ENCODE assay signal across 8 cellular contexts in the genomic region with DNA sequence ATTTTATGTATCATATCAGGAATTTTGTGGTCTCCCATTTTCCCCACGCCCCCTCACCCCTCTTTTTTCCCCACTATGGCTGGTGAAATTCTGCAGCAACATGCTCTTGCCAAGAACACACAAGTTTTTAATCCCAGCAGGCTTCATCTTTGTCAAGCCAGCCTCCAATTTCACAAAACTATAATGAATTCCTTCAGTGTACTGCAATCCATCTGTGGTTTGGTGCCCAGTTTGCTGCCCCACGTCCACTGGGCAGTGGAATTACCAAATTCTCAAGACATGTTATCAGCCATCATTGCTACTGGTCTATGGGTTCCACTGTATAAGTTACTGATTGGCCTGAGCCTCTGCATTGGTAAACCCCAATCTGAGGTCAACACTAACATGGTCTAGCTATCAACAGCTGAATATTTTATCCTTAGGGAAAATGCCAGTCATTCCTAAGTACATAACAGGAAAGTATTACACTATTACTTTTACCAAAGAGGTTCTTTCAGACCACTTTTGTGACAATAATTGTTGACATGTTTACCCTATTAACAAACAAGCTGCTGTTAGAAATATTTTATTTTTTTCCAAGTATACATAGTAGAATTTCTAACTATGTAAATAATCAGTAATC. TPM values are rescaled to one million over a fixed set of nuclear protein-coding genes. Genes with fewer than 3 reads are reported as not detected.
DNase-seq lines count a peak whose midpoint lies in the region; ATAC-seq and TF ChIP-seq lines count a peak whose summit lies in the region.

No MANE protein-coding gene starts in this region.

- H2BK15ac ChIP-seq in IMR-90 (ENCODE audit: low read depth, low read length): peak overlapping the region; percentile 68

- H3K27me3 Mint-ChIP-seq in natural killer cell treated with Interleukin-12 subunit alpha and Interleukin-12 subunit beta and Interleukin-15 and Interleukin-18, amount 100 ng/mL, for 72 hours: no peaks in the 10 kb centered on the region

- no peaks in the 10 kb centered on the region for H3K9me3 ChIP-seq in IMR-90 (ENCODE audit: control insufficient read depth, insufficient read depth, low read length)

- H3K9me1 ChIP-seq in IMR-90 (ENCODE audit: insufficient read depth, low read length): peaks cover 9% of the 10 kb centered on the region

- H3K4me3 ChIP-seq in IMR-90 (ENCODE audit: insufficient read depth, low read depth, low read length) (no peak overlapping the region), coronary artery (no peak overlapping the region)

- no peak overlapping the region for H3K9ac ChIP-seq in IMR-90 (ENCODE audit: low read depth, low read length)

- BruUV-seq in IMR-90 (replicated peaks; lab: Mats Ljungman, UMichigan): no TSS peak

- POLR2A ChIA-PET in IMR-90 (lab: Charles Lee; ENCODE audit: unreplicated experiment): no interaction called here

- peak overlapping the region; percentile 97 for H3K56ac ChIP-seq in IMR-90 (ENCODE audit: extremely low read depth, insufficient read depth, low read length)

- H2AFZ ChIP-seq in IMR-90 (replicated peaks; ENCODE audit: low read length, poor library complexity): no peak overlapping the region

- H3K4me1 Mint-ChIP-seq in natural killer cell treated with Interleukin-12 subunit alpha and Interleukin-12 subunit beta and Interleukin-15 and Interleukin-18, amount 100 ng/mL, for 72 hours (ENCODE audit: low read depth in 2 of 2): peaks cover 18 to 30% of the 10 kb centered on the region in 2 donors

- H3K36me3 Mint-ChIP-seq in natural killer cell treated with Interleukin-12 subunit alpha and Interleukin-12 subunit beta and Interleukin-15 and Interleukin-18, amount 100 ng/mL, for 72 hours: peaks cover 23% of the 10 kb centered on the region

- no peak overlapping the region for H3K4me2 ChIP-seq in IMR-90 (ENCODE audit: low read depth, low read length)

- WGBS in IMR-90 (ENCODE audit: extremely low coverage in 2 of 2, insufficient read length in 1 of 2), 2 experiments: no CpG with 5 or more reads among the region's 2 CpGs

- peak overlapping the region; percentile 78 to 98 for H4K8ac ChIP-seq in IMR-90 (ENCODE audit: low read depth in 2 of 2, low read length in 2 of 2)

- dilution Hi-C loops in IMR-90 (cut with HindIII; ENCODE audit: low sequenced_read_pairs, unreplicated experiment): no loop called here

- TF ChIP-seq CTCF in IMR-90 (conservative IDR thresholded peaks at IDR 0.05; ENCODE audit: low read depth, low read length) (no peak), coronary artery (IDR thresholded peaks at IDR 0.05) (no peak)

- peak overlapping the region; percentile 97 for H4K91ac ChIP-seq in IMR-90 (ENCODE audit: insufficient read depth, low read depth, low read length)

- peak overlapping the region; percentile 93 to 94 for H3K27ac Mint-ChIP-seq in natural killer cell treated with Interleukin-12 subunit alpha and Interleukin-12 subunit beta and Interleukin-15 and Interleukin-18, amount 100 ng/mL, for 72 hours

- peak overlapping the region; percentile 92 for H2BK20ac ChIP-seq in IMR-90 (ENCODE audit: low read depth, low read length)

- peak overlapping the region; percentile 94 for H3K14ac ChIP-seq in IMR-90 (replicated peaks; ENCODE audit: low read depth, low read length)

- H3K4me1 ChIP-seq in IMR-90 (ENCODE audit: control insufficient read depth, insufficient read depth, low read length): peaks cover 6% of the 10 kb centered on the region

- H3K18ac ChIP-seq in IMR-90 (ENCODE audit: low read depth, low read length): peak overlapping the region; percentile 91

- peaks cover 30% of the 10 kb centered on the region for H4K20me1 ChIP-seq in IMR-90 (ENCODE audit: insufficient read depth, low read length)

- peak overlapping the region; percentile 88 for H3K4ac ChIP-seq in IMR-90 (ENCODE audit: low read depth, low read length)

- peak overlapping the region; percentile 97 for H3K23ac ChIP-seq in IMR-90 (ENCODE audit: low read depth, low read length)

- no peak overlapping the region for H2AK9ac ChIP-seq in IMR-90 (replicated peaks; ENCODE audit: low read depth, low read length, poor library complexity)

- peak; percentile 35 for DNase-seq in A172 (ENCODE audit: low spot score)
- DNase-seq in IMR-90: no peak
- DNase-seq in coronary artery (ENCODE audit: low spot score): no peak
- DNase-seq in natural killer cell treated with Interleukin-12 subunit alpha and Interleukin-12 subunit beta and Interleukin-15 and Interleukin-18, amount 100 ng/mL, for 72 hours (ENCODE audit: low spot score): no peak
- no peak for DNase-seq in NCI-H524 treated with DMSO at 0.1 percent for 48 hours (lab: John Stamatoyannopoulos, UW)
- DNase-seq in MV-4-11 (lab: John Stamatoyannopoulos, UW): no peak
- no peak for DNase-seq in NCI-H187 (lab: John Stamatoyannopoulos, UW)
- no peak for DNase-seq in putamen (ENCODE audit: low spot score)

- H3K79me1 ChIP-seq in IMR-90 (ENCODE audit: low read depth in 1 of 2, low read length in 2 of 2): peaks cover 0 to 15% of the 10 kb centered on the region in 2 experiments; a peak in 2 of 4 replicates

- H3K27me3 ChIP-seq in IMR-90 (ENCODE audit: control insufficient read depth, insufficient read depth, low read length): no peaks in the 10 kb centered on the region

- TF ChIP-seq POLR2A in IMR-90 (IDR thresholded peaks at IDR 0.05; ENCODE audit: low read depth, low read length): no peak

- intact Hi-C loops in IMR-90 (cut with micrococcal nuclease): no loop called here

- no peak for TF ChIP-seq RAD21 in IMR-90 (IDR thresholded peaks at IDR 0.05; ENCODE audit: low read length)

- peak overlapping the region; percentile 85 for H4K5ac ChIP-seq in IMR-90 (ENCODE audit: low read depth, low read length)

- H3K9me3 Mint-ChIP-seq in natural killer cell treated with Interleukin-12 subunit alpha and Interleukin-12 subunit beta and Interleukin-15 and Interleukin-18, amount 100 ng/mL, for 72 hours: no peaks in the 10 kb centered on the region

- CTCF ChIA-PET in IMR-90 (lab: Yijun Ruan, JAX): interaction anchor here (1.8 kb wide), 1 partner anchor 29 kb away, joined by 6 read pairs; no protein-coding TSS in a partner anchor

- peak overlapping the region; percentile 92 for H2BK5ac ChIP-seq in IMR-90 (ENCODE audit: low read depth, low read length, poor library complexity, severe bottlenecking)

- H3K27ac ChIP-seq in IMR-90 (ENCODE audit: insufficient read depth, low read length) (peak overlapping the region; percentile 94), coronary artery (peak overlapping the region; percentile 97 to 99)

- H2BK120ac ChIP-seq in IMR-90 (ENCODE audit: low read depth, low read length): peak overlapping the region; percentile 97

- in situ Hi-C loops in IMR-90 (cut with MboI; ENCODE audit: low sequenced_read_pairs): no loop called here

- no peaks in the 10 kb centered on the region for H3K36me3 ChIP-seq in IMR-90 (ENCODE audit: control insufficient read depth, insufficient read depth, low read length)

- H2AK5ac ChIP-seq in IMR-90 (ENCODE audit: low read depth, low read length): peak overlapping the region; percentile 89

- no peak for ATAC-seq in IMR-90 (ENCODE audit: low read depth)
- ATAC-seq in natural killer cell treated with Interleukin-12 subunit alpha and Interleukin-12 subunit beta and Interleukin-15 and Interleukin-18, amount 100 ng/mL, for 72 hours: no peak

- H3K4me3 Mint-ChIP-seq in natural killer cell treated with Interleukin-12 subunit alpha and Interleukin-12 subunit beta and Interleukin-15 and Interleukin-18, amount 100 ng/mL, for 72 hours: peak overlapping the region; percentile 40

TF ChIP-seq in IMR-90, 13 proteins besides CTCF, POLR2A, EP300 and RAD21:
- TF ChIP-seq SMC3 (IDR thresholded peaks at IDR 0.05; ENCODE audit: low read depth, low read length): no peak

RNA-seq across cellular contexts. Expression of gene PICALM, which starts 1.7 kb away (rescaled TPM):
- total RNA-seq in A172 (2014; rRNA removed; shearing (Covaris generic)): 182 and 196 TPM in 2 replicates
- 441 and 453 TPM in 2 replicates for total RNA-seq in IMR-90 (2012; rRNA removed)
- polyA plus RNA-seq in IMR-90 (2012; rRNA removed): 214 and 235 TPM in 2 replicates
- 75.0 and 88.4 TPM in 2 replicates for polyA plus RNA-seq in IMR-90 (2012; cell fraction: cytosol; rRNA removed)
- polyA plus RNA-seq in IMR-90 (2012; cell fraction: nucleus; rRNA removed; ENCODE audit: low replicate concordance): 42.1 and 341 TPM in 2 replicates
- total RNA-seq in natural killer cell treated with Interleukin-12 subunit alpha and Interleukin-12 subunit beta and Interleukin-15 and Interleukin-18, amount 100 ng/mL, for 72 hours: 100 to 1,000 TPM; 208 to 223 TPM
